Comparison of ENCODE assay signal across 1 cellular context in genomic region chr1:16172964-16173446, GRCh38.
A peak's percentile ranks its signal among the peaks of the same experiment; 100 is the strongest.
TF ChIP-seq lines count a peak whose summit lies in the region.

No MANE protein-coding gene starts in this region.

TF ChIP-seq in K562, 482 proteins besides CTCF, POLR2A, EP300 and RAD21 (continued from another document and continues in another):
- TF ChIP-seq GTF2B (IDR thresholded peaks at IDR 0.05; ENCODE audit: extremely low read depth, insufficient read length) (peak; percentile 21), ETS1 (conservative IDR thresholded peaks at IDR 0.05; ENCODE audit: control insufficient read depth, low read depth, low read length) (0 out of 2 replicates have a peak, but pooled peaks have one; percentile 56), CSDE1 (IDR thresholded peaks at IDR 0.05) (no peak), ILK (tag; IDR thresholded peaks at IDR 0.05; ENCODE audit: borderline replicate concordance, low read depth) (no peak), ELK3 (CRISPR knock-in tag; IDR thresholded peaks at IDR 0.05) (no peak), ZKSCAN3 (CRISPR knock-in tag; IDR thresholded peaks at IDR 0.05) (no peak), FOS (IDR thresholded peaks at IDR 0.05; ENCODE audit: extremely low read depth, insufficient read length) (peak; percentile 17), CBX2 (IDR thresholded peaks at IDR 0.05; ENCODE audit: insufficient read depth, low read length, poor library complexity, severe bottlenecking) (no peak), HDAC3 (IDR thresholded peaks at IDR 0.05; ENCODE audit: borderline replicate concordance, partially characterized antibody) (no peak), SP2 (IDR thresholded peaks at IDR 0.05; ENCODE audit: extremely low read depth, low read depth, low read length, poor library complexity, severe bottlenecking) (no peak), ESRRB (CRISPR knock-in tag; IDR thresholded peaks at IDR 0.05; ENCODE audit: borderline replicate concordance) (no peak), SAFB (IDR thresholded peaks at IDR 0.05; ENCODE audit: borderline replicate concordance, low read depth, low read length) (no peak), NKRF (IDR thresholded peaks at IDR 0.05; ENCODE audit: borderline replicate concordance) (no peak), ATF4 (CRISPR knock-in tag; IDR thresholded peaks at IDR 0.05) (no peak), CBFA2T2 (conservative IDR thresholded peaks at IDR 0.05) (no peak), MTF1 (CRISPR knock-in tag; IDR thresholded peaks at IDR 0.05; ENCODE audit: borderline replicate concordance) (0 out of 2 replicates have a peak, but pooled peaks have one; percentile 21), RERE (CRISPR knock-in tag; IDR thresholded peaks at IDR 0.05; ENCODE audit: borderline replicate concordance) (no peak), ZNF740 (CRISPR knock-in tag; IDR thresholded peaks at IDR 0.05) (no peak), ZNF740 (tag; IDR thresholded peaks at IDR 0.05) (no peak; a peak in 1 of 4 replicates), ARID2 (IDR thresholded peaks at IDR 0.05) (no peak), ZBTB11 (CRISPR knock-in tag; IDR thresholded peaks at IDR 0.05) (no peak; a peak in 1 of 6 replicates), XRCC3 (IDR thresholded peaks at IDR 0.05) (no peak), ETS2 (tag; IDR thresholded peaks at IDR 0.05; ENCODE audit: borderline replicate concordance, poor library complexity, severe bottlenecking) (no peak), YY1 (IDR thresholded peaks at IDR 0.05; ENCODE audit: borderline replicate concordance in 1 of 3, control insufficient read depth in 1 of 3, extremely low read depth in 1 of 3, insufficient read depth in 3 of 3, insufficient read length in 1 of 3, insufficient replicate concordance in 2 of 3, low read depth in 1 of 3, low read length in 2 of 3) (peak in 1 of 3 experiments; percentile 27), BRF1 (IDR thresholded peaks at IDR 0.05; ENCODE audit: borderline replicate concordance, extremely low read depth, insufficient read length) (no peak), RUNX1 (IDR thresholded peaks at IDR 0.05; ENCODE audit: low read depth) (no peak), ZNF77 (CRISPR knock-in tag; IDR thresholded peaks at IDR 0.05) (no peak), COPS2 (conservative IDR thresholded peaks at IDR 0.05) (no peak), HINFP (tag; conservative IDR thresholded peaks at IDR 0.05; ENCODE audit: low read depth) (no peak), ZNF695 (CRISPR knock-in tag; IDR thresholded peaks at IDR 0.05) (no peak), GATA2 (CRISPR knock-in tag; IDR thresholded peaks at IDR 0.05) (peak; percentile 68), PURB (CRISPR knock-in tag; IDR thresholded peaks at IDR 0.05; ENCODE audit: low read depth) (no peak), KHSRP (IDR thresholded peaks at IDR 0.05) (no peak), HDAC2 (IDR thresholded peaks at IDR 0.05) (peak; percentile 34; the same call in 1 of the 2 replicates), REST (CRISPR knock-in tag; IDR thresholded peaks at IDR 0.05; ENCODE audit: low read depth) (0 out of 2 replicates have a peak, but pooled peaks have one; percentile 20), KDM5B (IDR thresholded peaks at IDR 0.05; ENCODE audit: insufficient replicate concordance, low read depth, low read length) (peak; percentile 71), FOXK2 (conservative IDR thresholded peaks at IDR 0.05 in 1 of 2, IDR thresholded peaks at IDR 0.05 in 1 of 2; ENCODE audit: low read depth in 2 of 2) (peak in 1 of 2 experiments; percentile 27; a peak in 2 of 4 replicates)
